11 cellular contexts compared by ENCODE assay signal in genomic region chrX:108139303-108139702, GRCh38. TPM values are rescaled to one million over a fixed set of nuclear protein-coding genes. Genes with fewer than 3 reads are reported as not detected.
DNase-seq lines count a peak whose midpoint lies in the region; FAIRE-seq and TF ChIP-seq lines count a peak whose summit lies in the region.
"Had no signal": no experiment of that assay in that cellular context is flagged by ENCODE, and none has a peak within 500 bp of the region (broad histone marks: within the 10 kb centered on the region; RNA-seq: fewer than 3 reads in every experiment).

No MANE protein-coding gene starts in this region.

- H3K4me1 ChIP-seq in mesendoderm (ENCODE audit: control insufficient read depth, low read depth, low read length): no peaks in the 10 kb centered on the region
- H3K4me1 ChIP-seq: upper lobe of left lung had no signal

- H3K36me3 ChIP-seq in bronchial epithelial cell (ENCODE audit: control insufficient read depth, insufficient read depth, low read length) (peaks cover 1% of the 10 kb centered on the region), mesendoderm (ENCODE audit: control insufficient read depth, insufficient read depth, low read length) (no peaks in the 10 kb centered on the region)

- TF ChIP-seq EP300 in Ishikawa (IDR thresholded peaks at IDR 0.05; ENCODE audit: borderline replicate concordance): no peak

- H3K27me3 ChIP-seq in bronchial epithelial cell (ENCODE audit: control insufficient read depth, insufficient read depth, low read length) (no peaks in the 10 kb centered on the region), mesendoderm (ENCODE audit: insufficient read depth, low read length, poor library complexity) (no peaks in the 10 kb centered on the region)
- H3K27me3 ChIP-seq: upper lobe of left lung had no signal

- no peak overlapping the region for H4K5ac ChIP-seq in mesendoderm (ENCODE audit: low read length)

- H3K9ac ChIP-seq in mesendoderm (ENCODE audit: low read length): no peak overlapping the region

- no peak overlapping the region for H3K18ac ChIP-seq in mesendoderm (ENCODE audit: low read length)

- no peaks in the 10 kb centered on the region for H3K79me1 ChIP-seq in mesendoderm (ENCODE audit: low read length)

- no peak overlapping the region for H3K4ac ChIP-seq in mesendoderm (ENCODE audit: low read depth, low read length)

- FAIRE-seq in bronchial epithelial cell (lab: Jason Lieb, UNC): no peak

- H3K56ac ChIP-seq in mesendoderm (ENCODE audit: low read length): no peak overlapping the region

- no peak overlapping the region for H3K4me3 ChIP-seq in bronchial epithelial cell (ENCODE audit: low read depth, low read length)
- no peak overlapping the region for H3K4me3 ChIP-seq in mesendoderm (ENCODE audit: low read length)
- H3K4me3 ChIP-seq: upper lobe of left lung had no signal

- H2BK5ac ChIP-seq in mesendoderm (ENCODE audit: low read length): no peak overlapping the region

- DNase-seq in DMS 273 (lab: John Stamatoyannopoulos, UW; ENCODE audit: unreplicated experiment): peak; percentile 26
- no peak for DNase-seq in DMS 273 treated with DMSO at 0.1 percent for 48 hours (lab: John Stamatoyannopoulos, UW)
- peak; percentile 5 for DNase-seq in bronchial epithelial cell (ENCODE audit: low read depth)
- peak; percentile 3 for DNase-seq in mesendoderm
- no peak for DNase-seq in GM19238 (ENCODE audit: insufficient read length, low spot score)
- no peak for DNase-seq in activated T-cell treated with anti-CD3 and anti-CD28 coated beads, Interleukin-2, amount 50 U/mL, for 48 hours
- no peak for DNase-seq in amygdala (lab: John Stamatoyannopoulos, UW)
- DNase-seq: activated CD4-positive, alpha-beta T cell treated with anti-CD3 and anti-CD28 coated beads, Interleukin-2, amount 10 ng/mL, durations not matched to agents 7 days and 5 days; left colon; upper lobe of left lung had no signal

- H3K27ac ChIP-seq in mesendoderm (ENCODE audit: low read depth, low read length): no peak overlapping the region
- H3K27ac ChIP-seq: upper lobe of left lung had no signal

- WGBS in mesendoderm (ENCODE audit: extremely low coverage, insufficient coverage, low lambda C conversion rate): no CpG with 5 or more reads among the region's 4 CpGs

- no peaks in the 10 kb centered on the region for H3K79me2 ChIP-seq in mesendoderm (ENCODE audit: control insufficient read depth, insufficient read depth, low read length)

- no peak overlapping the region for H3K4me2 ChIP-seq in mesendoderm (ENCODE audit: low read length)

- no peak overlapping the region for H2BK15ac ChIP-seq in mesendoderm (replicated peaks; ENCODE audit: low read depth)

- peak; percentile 30; the same call in 1 of the 2 replicates for TF ChIP-seq RAD21 in Ishikawa (IDR thresholded peaks at IDR 0.05; ENCODE audit: low read depth)

- H4K8ac ChIP-seq in mesendoderm (ENCODE audit: low read depth, low read length): no peak overlapping the region

- H2AK5ac ChIP-seq in mesendoderm (ENCODE audit: low read length): no peak overlapping the region

- TF ChIP-seq CTCF in bronchial epithelial cell (IDR thresholded peaks at IDR 0.05; ENCODE audit: insufficient read depth, low read length, severe bottlenecking): peak; percentile 44

- H2BK120ac ChIP-seq in mesendoderm (ENCODE audit: low read depth, low read length): no peak overlapping the region

- H3K23ac ChIP-seq in mesendoderm (ENCODE audit: low read length): no peak overlapping the region

TF ChIP-seq in Ishikawa, 13 proteins besides CTCF, POLR2A, EP300 and RAD21:
- TF ChIP-seq TCF12 (IDR thresholded peaks at IDR 0.05; ENCODE audit: low read depth) (no peak), NFIC (IDR thresholded peaks at IDR 0.05) (no peak), CEBPB (IDR thresholded peaks at IDR 0.05) (no peak), CREB1 (IDR thresholded peaks at IDR 0.05; ENCODE audit: low read depth) (no peak), FOXM1 (IDR thresholded peaks at IDR 0.05; ENCODE audit: borderline replicate concordance, low read depth) (no peak), YY1 (IDR thresholded peaks at IDR 0.05; ENCODE audit: low read depth) (no peak), TEAD4 (IDR thresholded peaks at IDR 0.05) (no peak), TAF1 (IDR thresholded peaks at IDR 0.05; ENCODE audit: low read depth) (no peak), ZBTB7A (IDR thresholded peaks at IDR 0.05; ENCODE audit: low read depth) (no peak), EGR1 (IDR thresholded peaks at IDR 0.05) (no peak)
- TF ChIP-seq, protein P1, sequence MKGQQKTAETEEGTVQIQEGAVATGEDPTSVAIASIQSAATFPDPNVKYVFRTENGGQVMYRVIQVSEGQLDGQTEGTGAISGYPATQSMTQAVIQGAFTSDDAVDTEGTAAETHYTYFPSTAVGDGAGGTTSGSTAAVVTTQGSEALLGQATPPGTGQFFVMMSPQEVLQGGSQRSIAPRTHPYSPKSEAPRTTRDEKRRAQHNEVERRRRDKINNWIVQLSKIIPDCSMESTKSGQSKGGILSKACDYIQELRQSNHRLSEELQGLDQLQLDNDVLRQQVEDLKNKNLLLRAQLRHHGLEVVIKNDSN (IDR thresholded peaks at IDR 0.05): no peak
- TF ChIP-seq, protein P2, sequence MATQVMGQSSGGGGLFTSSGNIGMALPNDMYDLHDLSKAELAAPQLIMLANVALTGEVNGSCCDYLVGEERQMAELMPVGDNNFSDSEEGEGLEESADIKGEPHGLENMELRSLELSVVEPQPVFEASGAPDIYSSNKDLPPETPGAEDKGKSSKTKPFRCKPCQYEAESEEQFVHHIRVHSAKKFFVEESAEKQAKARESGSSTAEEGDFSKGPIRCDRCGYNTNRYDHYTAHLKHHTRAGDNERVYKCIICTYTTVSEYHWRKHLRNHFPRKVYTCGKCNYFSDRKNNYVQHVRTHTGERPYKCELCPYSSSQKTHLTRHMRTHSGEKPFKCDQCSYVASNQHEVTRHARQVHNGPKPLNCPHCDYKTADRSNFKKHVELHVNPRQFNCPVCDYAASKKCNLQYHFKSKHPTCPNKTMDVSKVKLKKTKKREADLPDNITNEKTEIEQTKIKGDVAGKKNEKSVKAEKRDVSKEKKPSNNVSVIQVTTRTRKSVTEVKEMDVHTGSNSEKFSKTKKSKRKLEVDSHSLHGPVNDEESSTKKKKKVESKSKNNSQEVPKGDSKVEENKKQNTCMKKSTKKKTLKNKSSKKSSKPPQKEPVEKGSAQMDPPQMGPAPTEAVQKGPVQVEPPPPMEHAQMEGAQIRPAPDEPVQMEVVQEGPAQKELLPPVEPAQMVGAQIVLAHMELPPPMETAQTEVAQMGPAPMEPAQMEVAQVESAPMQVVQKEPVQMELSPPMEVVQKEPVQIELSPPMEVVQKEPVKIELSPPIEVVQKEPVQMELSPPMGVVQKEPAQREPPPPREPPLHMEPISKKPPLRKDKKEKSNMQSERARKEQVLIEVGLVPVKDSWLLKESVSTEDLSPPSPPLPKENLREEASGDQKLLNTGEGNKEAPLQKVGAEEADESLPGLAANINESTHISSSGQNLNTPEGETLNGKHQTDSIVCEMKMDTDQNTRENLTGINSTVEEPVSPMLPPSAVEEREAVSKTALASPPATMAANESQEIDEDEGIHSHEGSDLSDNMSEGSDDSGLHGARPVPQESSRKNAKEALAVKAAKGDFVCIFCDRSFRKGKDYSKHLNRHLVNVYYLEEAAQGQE (IDR thresholded peaks at IDR 0.05; ENCODE audit: low read depth): no peak
- TF ChIP-seq, protein P3, sequence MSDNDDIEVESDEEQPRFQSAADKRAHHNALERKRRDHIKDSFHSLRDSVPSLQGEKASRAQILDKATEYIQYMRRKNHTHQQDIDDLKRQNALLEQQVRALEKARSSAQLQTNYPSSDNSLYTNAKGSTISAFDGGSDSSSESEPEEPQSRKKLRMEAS (IDR thresholded peaks at IDR 0.05): no peak

RNA-seq across cellular contexts. Expression of gene ATG4A, which starts 47.7 kb away (rescaled TPM):
- 12.4 and 19.5 TPM in 2 replicates for total RNA-seq in bronchial epithelial cell
- polyA plus RNA-seq in mesendoderm (2013, experiment 1 of 2): 2.7 TPM
- polyA plus RNA-seq in mesendoderm (2013, experiment 2 of 2): 2.5 TPM

RNA-seq across cellular contexts. Expression of gene PSMD10, which starts 48.0 kb away (rescaled TPM):
- 91.9 and 119 TPM in 2 replicates for total RNA-seq in bronchial epithelial cell
- 38.2 TPM for polyA plus RNA-seq in mesendoderm (2013, experiment 1 of 2)
- 40.1 TPM for polyA plus RNA-seq in mesendoderm (2013, experiment 2 of 2)

Comparison
In these comparisons a context has a peak if more than half of its experiments do, and no peak if none do; other contexts are left out.
1. DNase-seq: peak in DMS 273 (single experiment), bronchial epithelial cell (single experiment) and mesendoderm (single experiment); none in DMS 273 treated with DMSO at 0.1 percent for 48 hours (single experiment), GM19238 (single experiment), activated T-cell treated with anti-CD3 and anti-CD28 coated beads, Interleukin-2, amount 50 U/mL, for 48 hours (0 of 2) and amygdala (0 of 56).